ENCODE assay signal across 12 cellular contexts in the genomic region with DNA sequence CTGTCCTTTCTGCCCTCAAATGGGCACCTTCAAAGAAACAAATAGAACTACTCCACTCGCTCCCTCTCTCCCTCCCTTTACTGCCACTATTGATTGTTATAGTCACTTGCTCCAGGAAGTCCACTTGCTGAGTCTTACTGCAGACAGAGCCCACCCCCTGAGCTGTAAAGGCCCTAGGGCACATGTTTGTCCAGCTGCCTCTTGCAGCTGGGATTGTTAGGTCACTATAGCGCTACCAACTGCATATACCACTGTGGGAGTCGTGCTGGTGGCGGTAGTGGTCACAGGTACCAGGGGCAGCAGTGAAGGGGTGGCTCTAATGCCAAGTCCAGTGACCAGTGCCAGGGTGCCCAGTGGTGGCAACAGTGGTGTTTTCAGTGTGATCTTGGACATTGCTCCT. TPM values are rescaled to one million over a fixed set of nuclear protein-coding genes. Genes with fewer than 3 reads are reported as not detected.
DNase-seq lines count a peak whose midpoint lies in the region; ATAC-seq and TF ChIP-seq lines count a peak whose summit lies in the region.
"Had no signal": no experiment of that assay in that cellular context is flagged by ENCODE, and none has a peak within 500 bp of the region (broad histone marks: within the 10 kb centered on the region; RNA-seq: fewer than 3 reads in every experiment).

No MANE protein-coding gene starts in this region.

- H4K8ac ChIP-seq in H9 (replicated peaks; ENCODE audit: insufficient read length, low read depth, low read length) = no peak overlapping the region

- no peak overlapping the region for H2AK5ac ChIP-seq in H9 (ENCODE audit: insufficient read length, low read length)

- H3K23me2 ChIP-seq in H9 (ENCODE audit: insufficient read length, low read depth, low read length, poor library complexity, severe bottlenecking) = no peaks in the 10 kb centered on the region

- no peak overlapping the region for H3K4me2 ChIP-seq in H9 (ENCODE audit: insufficient read depth, insufficient read length, low read length)

- H2BK5ac ChIP-seq in H9 (ENCODE audit: insufficient read length, low read length) = no peak overlapping the region

- no peaks in the 10 kb centered on the region for H3K79me1 ChIP-seq in H9 (ENCODE audit: insufficient read depth, low read depth, low read length, poor library complexity, severe bottlenecking)

- peaks cover 0 to 19% (median 5%) of the 10 kb centered on the region in 4 donors for H3K4me1 Mint-ChIP-seq in CD4-positive, CD25-positive, alpha-beta regulatory T cell
- H3K4me1 Mint-ChIP-seq in H9 (peaks cover 36 to 42% of the 10 kb centered on the region in 2 experiments), T-helper 17 cell (peaks cover 17% of the 10 kb centered on the region)

- H2BK12ac ChIP-seq in H9 (ENCODE audit: insufficient read length, low read depth, low read length) = no peak overlapping the region

- no peaks in the 10 kb centered on the region for H3K9me3 Mint-ChIP-seq in CD4-positive, CD25-positive, alpha-beta regulatory T cell
- H3K9me3 Mint-ChIP-seq in H9 = no peaks in the 10 kb centered on the region

- peak overlapping the region; percentile 4 to 39 (median 37) for H3K27ac Mint-ChIP-seq in CD4-positive, CD25-positive, alpha-beta regulatory T cell
- H3K27ac Mint-ChIP-seq in H9 (peak overlapping the region in 2 of 3 experiments; percentile 8 to 10; a peak in 2 of 7 replicates), T-helper 17 cell (peak overlapping the region; percentile 91)

- H4K20me1 ChIP-seq in H9 (ENCODE audit: control insufficient read depth, insufficient read depth, insufficient read length) = no peaks in the 10 kb centered on the region

- no peak overlapping the region for H4K91ac ChIP-seq in H9 (ENCODE audit: insufficient read length, low read depth, low read length)

- no peak overlapping the region for H2BK120ac ChIP-seq in H9 (ENCODE audit: low read depth, low read length, poor library complexity, severe bottlenecking)

- H3K27me3 Mint-ChIP-seq in CD4-positive, CD25-positive, alpha-beta regulatory T cell = no peaks in the 10 kb centered on the region
- H3K27me3 Mint-ChIP-seq in H9 (ENCODE audit: low read depth) = no peaks in the 10 kb centered on the region
- H3K27me3 Mint-ChIP-seq in T-helper 17 cell = no peaks in the 10 kb centered on the region

- no peak for ATAC-seq in CD4-positive, CD25-positive, alpha-beta regulatory T cell (ENCODE audit: low read depth in 2 of 2)
- ATAC-seq in T-helper 17 cell (no peak), HG02759 (IDR thresholded peaks at IDR 0.05; ENCODE audit: unreplicated experiment) (no peak), HG03135 (IDR thresholded peaks at IDR 0.05; ENCODE audit: unreplicated experiment) (no peak)

- H3K36me3 ChIP-seq in CD4-positive, CD25-positive, alpha-beta regulatory T cell (ENCODE audit: control insufficient read depth, insufficient read depth, low read length) = peaks cover 7% of the 10 kb centered on the region
- H3K36me3 ChIP-seq in mesodermal cell (ENCODE audit: control insufficient read depth, insufficient read depth, low read length) = no peaks in the 10 kb centered on the region
- H3K36me3 ChIP-seq: ascending aorta had no signal

- H3K27ac ChIP-seq in CD4-positive, CD25-positive, alpha-beta regulatory T cell (ENCODE audit: insufficient read depth, low read length, poor library complexity, severe bottlenecking) = no peak overlapping the region
- no peak overlapping the region for H3K27ac ChIP-seq in H9 (ENCODE audit: insufficient read length, low read depth, low read length)
- peak overlapping the region; percentile 41 for H3K27ac ChIP-seq in mesodermal cell (ENCODE audit: low read depth, low read length, severe bottlenecking)
- H3K27ac ChIP-seq: ascending aorta, epithelial cell of prostate had no signal

- H3K18ac ChIP-seq in H9 (ENCODE audit: insufficient read length, low read depth, low read length) = no peak overlapping the region

- no peaks in the 10 kb centered on the region for H3K27me3 ChIP-seq in CD4-positive, CD25-positive, alpha-beta regulatory T cell (ENCODE audit: control insufficient read depth, insufficient read depth, low read length)
- H3K27me3 ChIP-seq in H9 (ENCODE audit: insufficient read depth, low read length) = no peaks in the 10 kb centered on the region
- H3K27me3 ChIP-seq: ascending aorta had no signal

- no peak overlapping the region for H2BK20ac ChIP-seq in H9 (ENCODE audit: low read depth, low read length, poor library complexity, severe bottlenecking)

- no peak for DNase-seq in CD4-positive, CD25-positive, alpha-beta regulatory T cell
- DNase-seq in H9 (no peak), T-helper 17 cell (no peak), NCI-H1105 treated with DMSO at 0.1 percent for 48 hours (lab: John Stamatoyannopoulos, UW) (no peak), OCI-M1 (lab: John Stamatoyannopoulos, UW) (no peak)
- DNase-seq: activated CD8-positive, alpha-beta memory T cell treated with anti-CD3 and anti-CD28 coated beads for 24 hours; NCI-H2171 had no signal

- no peak overlapping the region for H3T11ph ChIP-seq in H9 (ENCODE audit: low read length)

- no peaks in the 10 kb centered on the region for H3K79me2 ChIP-seq in H9 (ENCODE audit: insufficient read depth, low read length)

- H3K36me3 Mint-ChIP-seq in CD4-positive, CD25-positive, alpha-beta regulatory T cell = peaks cover 12% of the 10 kb centered on the region
- H3K36me3 Mint-ChIP-seq in H9 (ENCODE audit: insufficient read depth in 1 of 3, low read depth in 3 of 3) (peaks cover 8 to 18% (median 12%) of the 10 kb centered on the region in 3 experiments; a peak in 6 of 7 replicates), T-helper 17 cell (ENCODE audit: low read depth) (peaks cover 3% of the 10 kb centered on the region)

- TF ChIP-seq CTCF in H9 (conservative IDR thresholded peaks at IDR 0.05) = no peak

- no peak overlapping the region for H3K4me3 ChIP-seq in CD4-positive, CD25-positive, alpha-beta regulatory T cell (ENCODE audit: low read depth, low read length)
- H3K4me3 ChIP-seq in mesodermal cell (ENCODE audit: extremely low read depth, insufficient read depth, low read length, poor library complexity, severe bottlenecking) = no peak overlapping the region
- H3K4me3 ChIP-seq: ascending aorta had no signal

- H3K14ac ChIP-seq in H9 (ENCODE audit: insufficient read depth, low read length) = no peak overlapping the region

- H3K56ac ChIP-seq in H9 (ENCODE audit: insufficient read length, low read depth, low read length) = no peak overlapping the region

- H4K5ac ChIP-seq in H9 (ENCODE audit: insufficient read length, low read depth, low read length) = no peak overlapping the region

- H3K9me3 ChIP-seq in CD4-positive, CD25-positive, alpha-beta regulatory T cell (ENCODE audit: control insufficient read depth in 2 of 2, low read length in 2 of 2) = no peaks in the 10 kb centered on the region
- no peaks in the 10 kb centered on the region for H3K9me3 ChIP-seq in H9 (ENCODE audit: control insufficient read depth, low read depth, low read length)
- H3K9me3 ChIP-seq in T-helper 17 cell (ENCODE audit: control insufficient read depth, low read length, poor library complexity, severe bottlenecking) = no peaks in the 10 kb centered on the region
- H3K9me3 ChIP-seq in mesodermal cell (ENCODE audit: control insufficient read depth, low read length) = no peaks in the 10 kb centered on the region
- H3K9me3 ChIP-seq: ascending aorta had no signal

- peak overlapping the region in 1 of 4 donors; percentile 11 for H3K4me3 Mint-ChIP-seq in CD4-positive, CD25-positive, alpha-beta regulatory T cell
- H3K4me3 Mint-ChIP-seq in H9 (no peak overlapping the region), T-helper 17 cell (peak overlapping the region; percentile 47)

- no peak overlapping the region for H2BK15ac ChIP-seq in H9 (ENCODE audit: low read depth, low read length)

- peaks cover 6% of the 10 kb centered on the region for H3K4me1 ChIP-seq in CD4-positive, CD25-positive, alpha-beta regulatory T cell (ENCODE audit: control insufficient read depth, insufficient read depth, low read length, poor library complexity, severe bottlenecking)
- peaks cover 4% of the 10 kb centered on the region; the same call in 1 of the 2 replicates for H3K4me1 ChIP-seq in H9 (ENCODE audit: insufficient read depth, low read length)
- H3K4me1 ChIP-seq in mesodermal cell (ENCODE audit: control insufficient read depth, insufficient read depth, low read length, poor library complexity, severe bottlenecking) = peaks cover 32% of the 10 kb centered on the region
- H3K4me1 ChIP-seq: ascending aorta had no signal

- no CpG with 5 or more reads among the region's 4 CpGs for WGBS in H9 (ENCODE audit: extremely low coverage, insufficient read length, low lambda C conversion rate)
- 88 to 100% methylated on average over 3 to 4 of the region's 4 CpGs for WGBS in mesodermal cell (ENCODE audit: insufficient coverage in 2 of 2), 2 experiments

- H3K4ac ChIP-seq in H9 (ENCODE audit: low read depth, low read length) = no peak overlapping the region

- H3K23ac ChIP-seq in H9 (ENCODE audit: insufficient read length, low read depth, low read length) = no peak overlapping the region

- H2AFZ ChIP-seq in H9 (ENCODE audit: low read length) = no peak overlapping the region

- no peak overlapping the region for H3K9ac ChIP-seq in H9 (ENCODE audit: extremely low read depth, insufficient read length, low read length)

RNA-seq across cellular contexts. Expression of a gene that starts 4.4 kb away (rescaled TPM):
- 98.6 TPM for total RNA-seq in CD4-positive, CD25-positive, alpha-beta regulatory T cell
- polyA plus RNA-seq in CD4-positive, CD25-positive, alpha-beta regulatory T cell = 10 to 100 TPM; 12.8 to 14.7 (median 13.5) TPM
- total RNA-seq in H9 (2021) (144 and 146 TPM in 2 replicates), T-helper 17 cell (100 to 1,000 TPM; 102 to 106 TPM)
- polyA plus RNA-seq in mesodermal cell (2013, experiment 1 of 2) = 179 TPM
- polyA plus RNA-seq in mesodermal cell (2013, experiment 2 of 2) = 160 TPM

RNA-seq across cellular contexts. Expression of a gene that starts 28.0 kb away (rescaled TPM):
- total RNA-seq in CD4-positive, CD25-positive, alpha-beta regulatory T cell = 21.1 TPM
- 1 to 10 TPM; 3.6 to 7.7 (median 5.3) TPM for polyA plus RNA-seq in CD4-positive, CD25-positive, alpha-beta regulatory T cell
- total RNA-seq in H9 (2021) = 19.3 and 20.7 TPM in 2 replicates
- total RNA-seq in T-helper 17 cell = 10 to 100 TPM; 13.7 to 14.2 TPM
- polyA plus RNA-seq in mesodermal cell (2013, experiment 1 of 2) = 6.0 TPM
- 4.7 TPM for polyA plus RNA-seq in mesodermal cell (2013, experiment 2 of 2)

Comparison
In these comparisons a context has a peak if more than half of its experiments do, and no peak if none do; other contexts are left out.
1. H3K27ac Mint-ChIP-seq: peak in every context shown above with its lines; median percentile 91 in T-helper 17 cell; 37 in CD4-positive, CD25-positive, alpha-beta regulatory T cell; 9 in H9.